ENCODE assay signal across 1 cellular context in genomic region chr13:110910013-110910890, GRCh38.
TF ChIP-seq lines count a peak whose summit lies in the region.

No MANE protein-coding gene starts in this region.

TF ChIP-seq in HEK293, 187 proteins besides CTCF, POLR2A, EP300 and RAD21 (continued from another document):
- TF ChIP-seq ZBTB49 (tag by site-specific recombination; IDR thresholded peaks at IDR 0.05; ENCODE audit: low read depth) (no peak), PRDM1 (tag by site-specific recombination; IDR thresholded peaks at IDR 0.05) (peak; percentile 49), ZNF837 (tag by site-specific recombination; IDR thresholded peaks at IDR 0.05) (no peak), ZIC2 (tag by site-specific recombination; IDR thresholded peaks at IDR 0.05) (no peak), ZNF510 (tag by site-specific recombination; IDR thresholded peaks at IDR 0.05; ENCODE audit: insufficient replicate concordance) (no peak), ZFP69B (tag by site-specific recombination; IDR thresholded peaks at IDR 0.05) (no peak), ZBTB10 (tag by site-specific recombination; IDR thresholded peaks at IDR 0.05) (no peak), ZNF600 (tag by site-specific recombination; IDR thresholded peaks at IDR 0.05) (peak; percentile 64), ZNF529 (tag by site-specific recombination; IDR thresholded peaks at IDR 0.05; ENCODE audit: insufficient replicate concordance) (no peak), SALL2 (tag by site-specific recombination; IDR thresholded peaks at IDR 0.05; ENCODE audit: borderline replicate concordance) (no peak), ZNF48 (tag by site-specific recombination; IDR thresholded peaks at IDR 0.05) (no peak), ZNF518A (tag by site-specific recombination; conservative IDR thresholded peaks at IDR 0.05; ENCODE audit: low read depth) (no peak)
- TF ChIP-seq, protein P1, sequence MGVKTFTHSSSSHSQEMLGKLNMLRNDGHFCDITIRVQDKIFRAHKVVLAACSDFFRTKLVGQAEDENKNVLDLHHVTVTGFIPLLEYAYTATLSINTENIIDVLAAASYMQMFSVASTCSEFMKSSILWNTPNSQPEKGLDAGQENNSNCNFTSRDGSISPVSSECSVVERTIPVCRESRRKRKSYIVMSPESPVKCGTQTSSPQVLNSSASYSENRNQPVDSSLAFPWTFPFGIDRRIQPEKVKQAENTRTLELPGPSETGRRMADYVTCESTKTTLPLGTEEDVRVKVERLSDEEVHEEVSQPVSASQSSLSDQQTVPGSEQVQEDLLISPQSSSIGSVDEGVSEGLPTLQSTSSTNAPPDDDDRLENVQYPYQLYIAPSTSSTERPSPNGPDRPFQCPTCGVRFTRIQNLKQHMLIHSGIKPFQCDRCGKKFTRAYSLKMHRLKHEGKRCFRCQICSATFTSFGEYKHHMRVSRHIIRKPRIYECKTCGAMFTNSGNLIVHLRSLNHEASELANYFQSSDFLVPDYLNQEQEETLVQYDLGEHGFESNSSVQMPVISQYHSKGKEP (tag by site-specific recombination; IDR thresholded peaks at IDR 0.05): 0 out of 2 replicates have a peak, but pooled peaks have one; percentile 13
- TF ChIP-seq, protein P2, sequence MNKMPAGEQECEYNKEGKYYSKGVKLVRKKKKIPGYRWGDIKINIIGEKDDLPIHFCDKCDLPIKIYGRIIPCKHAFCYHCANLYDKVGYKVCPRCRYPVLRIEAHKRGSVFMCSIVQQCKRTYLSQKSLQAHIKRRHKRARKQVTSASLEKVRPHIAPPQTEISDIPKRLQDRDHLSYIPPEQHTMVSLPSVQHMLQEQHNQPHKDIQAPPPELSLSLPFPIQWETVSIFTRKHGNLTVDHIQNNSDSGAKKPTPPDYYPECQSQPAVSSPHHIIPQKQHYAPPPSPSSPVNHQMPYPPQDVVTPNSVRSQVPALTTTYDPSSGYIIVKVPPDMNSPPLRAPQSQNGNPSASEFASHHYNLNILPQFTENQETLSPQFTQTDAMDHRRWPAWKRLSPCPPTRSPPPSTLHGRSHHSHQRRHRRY (tag by site-specific recombination; IDR thresholded peaks at IDR 0.05): no peak
